8 cellular contexts compared by ENCODE assay signal in the genomic region with DNA sequence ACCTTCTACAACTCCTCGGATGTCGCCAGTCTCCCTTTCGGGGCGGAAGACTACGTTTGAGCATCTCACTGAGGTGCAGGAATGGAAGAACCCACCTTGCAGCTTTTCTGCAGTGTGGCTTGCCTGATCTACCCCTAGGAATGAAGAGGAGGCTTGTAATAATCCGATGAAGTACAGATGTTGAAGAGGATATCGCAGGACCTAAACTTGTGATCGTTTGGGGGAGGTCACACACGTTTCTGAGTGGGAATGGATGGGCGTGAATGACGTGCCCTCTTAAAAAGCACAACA. TPM values are rescaled to one million over a fixed set of nuclear protein-coding genes. Genes with fewer than 3 reads are reported as not detected.
A peak's percentile ranks its signal among the peaks of the same experiment; 100 is the strongest.
DNase-seq lines count a peak whose midpoint lies in the region; ATAC-seq and TF ChIP-seq lines count a peak whose summit lies in the region.

No MANE protein-coding gene starts in this region.

- H3K4me2 ChIP-seq in MM.1S (ENCODE audit: low read depth, low read length), result peak overlapping the region; percentile 77

- no peaks in the 10 kb centered on the region for H4K20me1 ChIP-seq in MM.1S (ENCODE audit: insufficient read depth, low read length)

- H3F3A ChIP-seq in MM.1S (ENCODE audit: insufficient read depth, low read length), result 0 out of 2 replicates have a peak, but pooled peaks cover 8% of the 10 kb centered on the region

- H3K27me3 ChIP-seq in MM.1S (replicated peaks; ENCODE audit: insufficient read depth, low read length) (no peaks in the 10 kb centered on the region), breast epithelium (no peaks in the 10 kb centered on the region), mononuclear cell (ENCODE audit: insufficient read depth, low read length) (no peaks in the 10 kb centered on the region)

- TF ChIP-seq CTCF in MM.1S (IDR thresholded peaks at IDR 0.05; ENCODE audit: low read length), result no peak
- no peak for TF ChIP-seq CTCF in breast epithelium (IDR thresholded peaks at IDR 0.05)

- H3K9me3 ChIP-seq in MM.1S (replicated peaks; ENCODE audit: insufficient read depth, low read length) (no peaks in the 10 kb centered on the region), breast epithelium (no peaks in the 10 kb centered on the region), mononuclear cell (ENCODE audit: low read depth, low read length) (no peaks in the 10 kb centered on the region)

- H3K79me2 ChIP-seq in MM.1S (ENCODE audit: low read length), result peaks cover 63% of the 10 kb centered on the region

- no peaks in the 10 kb centered on the region for H3K9me2 ChIP-seq in MM.1S (replicated peaks; ENCODE audit: insufficient read depth, low read length)

- peak overlapping the region; percentile 87 for H3K4me3 ChIP-seq in MM.1S (ENCODE audit: low read length)
- peak overlapping the region; percentile 84 to 92 (median 87) for H3K4me3 ChIP-seq in breast epithelium
- H3K4me3 ChIP-seq in mononuclear cell (ENCODE audit: low read length), result peak overlapping the region; percentile 82

- H3K27ac ChIP-seq in MM.1S (ENCODE audit: low read length), result peak overlapping the region; percentile 69; the same call in 1 of the 2 replicates
- H3K27ac ChIP-seq in breast epithelium, result peak overlapping the region; percentile 98

- peak overlapping the region; percentile 69 for H3K9ac ChIP-seq in MM.1S (ENCODE audit: low read length)

- intact Hi-C loops in breast epithelium (cut with DNase I; ENCODE audit: low total_unique reads) (no loop called here), left colon (cut with DNase I, micrococcal nuclease) (no loop called here)

- no peak for ATAC-seq in left colon
- no peak for ATAC-seq in GM21515 (IDR thresholded peaks at IDR 0.05; ENCODE audit: unreplicated experiment)

- peak overlapping the region; percentile 53; the same call in 1 of the 2 replicates for H2AFZ ChIP-seq in MM.1S (ENCODE audit: low read length)

- TF ChIP-seq POLR2A in breast epithelium (IDR thresholded peaks at IDR 0.05), result no peak

- H3K36me3 ChIP-seq in MM.1S (replicated peaks; ENCODE audit: insufficient read depth, low read length), result no peaks in the 10 kb centered on the region
- H3K36me3 ChIP-seq in breast epithelium, result no peaks in the 10 kb centered on the region

- 0 out of 2 replicates have a peak, but pooled peaks cover 3% of the 10 kb centered on the region for H3K4me1 ChIP-seq in MM.1S (ENCODE audit: low read length)
- peaks cover 0 to 4% of the 10 kb centered on the region in 2 donors for H3K4me1 ChIP-seq in breast epithelium
- peaks cover 54% of the 10 kb centered on the region for H3K4me1 ChIP-seq in mononuclear cell (ENCODE audit: insufficient read depth, low read length)

- peak; percentile 72 for DNase-seq in DMS 273 (lab: John Stamatoyannopoulos, UW; ENCODE audit: unreplicated experiment)
- DNase-seq in DMS 273 treated with DMSO at 0.1 percent for 48 hours (lab: John Stamatoyannopoulos, UW), result no peak
- no peak for DNase-seq in MM.1S
- no peak for DNase-seq in breast epithelium (ENCODE audit: low spot score in 2 of 2)
- DNase-seq in left colon, result no peak
- DNase-seq in dedifferentiated amniotic fluid mesenchymal stem cell (ENCODE audit: extremely low spot score), result no peak

RNA-seq across cellular contexts. Expression of gene MAN1A2, which starts 0.5 kb away (rescaled TPM):
- 10 to 100 TPM; 40.2 to 52.8 (median 43.3) TPM for total RNA-seq in breast epithelium
- total RNA-seq in mononuclear cell, result 48.9 TPM
- 10 to 100 TPM; 30.3 to 32.5 TPM for total RNA-seq in left colon
